25 cellular contexts compared by ENCODE assay signal in genomic region chr2:15782769-15783294, GRCh38.
"Had no signal": no experiment of that assay in that cellular context is flagged by ENCODE, and none has a peak within 500 bp of the region (broad histone marks: within the 10 kb centered on the region; RNA-seq: fewer than 3 reads in every experiment).

No MANE protein-coding gene starts in this region.

- H3K27me3 ChIP-seq: pancreas, testis, thyroid gland, uterus had no signal

- H3K9me3 ChIP-seq: left ventricle myocardium inferior, pancreas, prostate gland, stomach, testis, thyroid gland, uterus had no signal

- H3K36me3 ChIP-seq: left ventricle myocardium inferior, pancreas, prostate gland, stomach, thyroid gland, uterus had no signal

- H3K4me3 ChIP-seq: left ventricle myocardium inferior, lung, pancreas, prostate gland, skin epidermis, stomach, testis, thyroid gland, uterus had no signal

- DNase-seq: hypothalamus; immature natural killer cell; left colon; left ventricle myocardium inferior; mesendoderm; naive B cell; natural killer cell; pancreas; retina; right cardiac atrium; stimulated activated CD4-positive, alpha-beta T cell treated with anti-CD3 and anti-CD28 coated beads, Interleukin-1b, Interleukin-23, amount 100 ng/mL, for 48 hours; stimulated activated CD4-positive, alpha-beta T cell treated with anti-CD3 and anti-CD28 coated beads, Interleukin-2, amount 100 ng/mL, for 48 hours; stimulated activated naive B cell treated with anti-CD40 and anti-IgM and Interleukin-4, amounts not matched to agents 10 μg/mL and 1 μg/mL and 100 μg/mL, for 72 hours; stimulated activated naive CD8-positive, alpha-beta T cell treated with anti-CD3 and anti-CD28 coated beads, Interleukin-15, Interleukin-2, amounts not matched to agents 100 U/mL and 50 U/mL, for 24 hours; stomach; testis; trophoblast cell; uterus had no signal

- ATAC-seq: left colon; natural killer cell; right cardiac atrium; sciatic nerve; stimulated activated naive B cell treated with anti-CD40 and anti-IgM and Interleukin-4, amounts not matched to agents 10 μg/mL and 1 μg/mL and 100 μg/mL, for 72 hours; stimulated activated naive CD8-positive, alpha-beta T cell treated with anti-CD3 and anti-CD28 coated beads, Interleukin-15, Interleukin-2, amounts not matched to agents 100 U/mL and 50 U/mL, for 24 hours had no signal

- H3K27ac ChIP-seq: left ventricle myocardium inferior, pancreas, prostate gland, skin epidermis, stomach, testis, thyroid gland, uterus had no signal

- FAIRE-seq: islet of Langerhans, kidney, pancreas had no signal

- H3K4me1 ChIP-seq: left ventricle myocardium inferior, pancreas, prostate gland, stomach, testis, uterus had no signal
